Comparison of ENCODE assay signal across 16 cellular contexts in the genomic region with DNA sequence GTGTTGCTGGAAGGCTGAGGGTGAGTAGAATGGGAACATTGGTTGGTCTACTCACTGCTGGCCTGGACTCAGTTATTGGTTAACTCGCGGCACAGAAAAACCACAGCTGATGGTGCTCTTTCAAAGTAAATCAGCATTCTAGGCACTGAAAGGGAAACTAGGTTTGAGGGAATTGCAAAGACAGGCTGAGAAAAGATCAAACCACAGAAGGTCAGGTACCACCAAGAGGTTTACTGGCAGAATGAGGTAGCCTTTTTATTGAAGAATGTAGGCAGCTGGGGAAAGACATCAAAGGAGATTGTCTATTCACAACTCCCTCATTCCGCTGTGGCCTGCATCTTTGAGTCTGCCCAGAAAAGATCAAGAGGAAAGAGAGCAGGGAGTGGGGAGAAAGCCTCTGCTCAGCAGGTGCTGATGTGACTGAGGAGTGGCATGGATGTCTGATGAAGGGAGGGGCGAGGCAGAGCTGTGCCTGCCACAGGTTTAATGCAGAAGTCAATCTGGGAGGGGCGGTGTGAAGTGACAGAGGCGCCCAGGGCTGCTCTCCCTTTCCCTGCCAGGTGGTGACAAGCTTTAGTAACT.
DNase-seq lines count a peak whose midpoint lies in the region; ATAC-seq, FAIRE-seq and TF ChIP-seq lines count a peak whose summit lies in the region.
"Had no signal": no experiment of that assay in that cellular context is flagged by ENCODE, and none has a peak within 500 bp of the region (broad histone marks: within the 10 kb centered on the region; RNA-seq: fewer than 3 reads in every experiment).

No MANE protein-coding gene starts in this region.

- CTCF ChIA-PET in naive thymus-derived CD4-positive, alpha-beta T cell (lab: Charles Lee) = interaction anchor here (0.5 kb wide), 1 partner anchor 192 kb away, joined by 3 read pairs; no protein-coding TSS in a partner anchor

- intact Hi-C loops in naive thymus-derived CD4-positive, alpha-beta T cell (cut with micrococcal nuclease) = loop anchor here in 1 of 2 donors (2.0 kb wide), 1 partner anchor 22 kb away; no protein-coding TSS in a partner anchor
- intact Hi-C loops in prostate gland (cut with DNase I) = no loop called here

- peaks cover 0 to 6% (median 0%) of the 10 kb centered on the region in 5 donors for H3K27me3 Mint-ChIP-seq in naive thymus-derived CD4-positive, alpha-beta T cell
- H3K27me3 Mint-ChIP-seq: naive thymus-derived CD8-positive, alpha-beta T cell had no signal

- H3K27ac ChIP-seq in naive thymus-derived CD4-positive, alpha-beta T cell (ENCODE audit: low read depth, low read length) = no peak overlapping the region
- no peak overlapping the region for H3K27ac ChIP-seq in prostate gland
- H3K27ac ChIP-seq: 22Rv1, HL-60, skin epidermis had no signal

- WGBS in prostate gland = 63% methylated on average over 6 of the region's 6 CpGs

- TF ChIP-seq CTCF in prostate gland (IDR thresholded peaks at IDR 0.05) = no peak

- H3K36me3 Mint-ChIP-seq in naive thymus-derived CD4-positive, alpha-beta T cell = peaks cover 0 to 4% (median 0%) of the 10 kb centered on the region in 5 donors

- peak; percentile 95 for FAIRE-seq in RCC 7860 (lab: Jason Lieb, UNC)
- FAIRE-seq: H1 had no signal

- H3K4me3 Mint-ChIP-seq in naive thymus-derived CD4-positive, alpha-beta T cell = peak overlapping the region in 7 of 10 donors; percentile 2 to 42 (median 10)
- H3K4me3 Mint-ChIP-seq: naive thymus-derived CD8-positive, alpha-beta T cell had no signal

- H3K9me3 ChIP-seq in naive thymus-derived CD4-positive, alpha-beta T cell (ENCODE audit: control insufficient read depth in 2 of 3, low read length in 3 of 3) = peaks cover 0 to under 1% (median under 1%) of the 10 kb centered on the region in 3 experiments
- no peaks in the 10 kb centered on the region for H3K9me3 ChIP-seq in prostate gland

- H3K27me3 ChIP-seq in naive thymus-derived CD4-positive, alpha-beta T cell (ENCODE audit: control insufficient read depth in 2 of 2, insufficient read depth in 2 of 2, low read length in 2 of 2) = no peaks in the 10 kb centered on the region
- no peaks in the 10 kb centered on the region for H3K27me3 ChIP-seq in prostate gland (replicated peaks; ENCODE audit: insufficient read depth)

- DNase-seq in NCI-H1417 (lab: John Stamatoyannopoulos, UW) (peak in 2 of 3 experiments; percentile 2 to 30), NCI-H1417 treated with DMSO at 0.1 percent for 48 hours (lab: John Stamatoyannopoulos, UW) (no peak), RCC 7860 (ENCODE audit: low spot score) (peak; percentile 76), NAMALWA (ENCODE audit: low spot score) (no peak), prostate gland (ENCODE audit: low spot score) (no peak), NCI-H2171 treated with DMSO at 0.1 percent for 48 hours (lab: John Stamatoyannopoulos, UW) (no peak)
- DNase-seq in naive thymus-derived CD4-positive, alpha-beta T cell = peak in 1 of 9 donors; percentile 14
- DNase-seq: DMS53; erythroblast; naive thymus-derived CD8-positive, alpha-beta T cell; NCI-H187 had no signal

- H3K36me3 ChIP-seq in naive thymus-derived CD4-positive, alpha-beta T cell (ENCODE audit: control insufficient read depth in 2 of 3, insufficient read depth in 3 of 3, low read length in 3 of 3) = no peaks in the 10 kb centered on the region
- no peaks in the 10 kb centered on the region for H3K36me3 ChIP-seq in prostate gland

- no peak overlapping the region for H3K4me3 ChIP-seq in naive thymus-derived CD4-positive, alpha-beta T cell (ENCODE audit: low read length)
- H3K4me3 ChIP-seq in prostate gland = no peak overlapping the region
- H3K4me3 ChIP-seq: skin epidermis had no signal

- peak; percentile 82 for ATAC-seq in HG02798 (IDR thresholded peaks at IDR 0.05; ENCODE audit: poor library complexity, unreplicated experiment)
- peak; percentile 41 for ATAC-seq in naive thymus-derived CD4-positive, alpha-beta T cell

- peaks cover 0 to 11% (median 2%) of the 10 kb centered on the region in 11 donors for H3K9me3 Mint-ChIP-seq in naive thymus-derived CD4-positive, alpha-beta T cell

- H3K4me1 ChIP-seq in naive thymus-derived CD4-positive, alpha-beta T cell (ENCODE audit: control insufficient read depth in 2 of 2, insufficient read depth in 2 of 2, low read length in 2 of 2) = peaks cover 0 to 12% of the 10 kb centered on the region in 2 donors
- no peaks in the 10 kb centered on the region for H3K4me1 ChIP-seq in prostate gland (replicated peaks)

- peak overlapping the region in 3 of 9 donors; percentile 7 to 61 (median 15) for H3K27ac Mint-ChIP-seq in naive thymus-derived CD4-positive, alpha-beta T cell

- H3K4me1 Mint-ChIP-seq in naive thymus-derived CD4-positive, alpha-beta T cell = peaks cover 10 to 39% (median 23%) of the 10 kb centered on the region in 7 donors

- POLR2A ChIA-PET in naive thymus-derived CD4-positive, alpha-beta T cell (lab: Charles Lee) = interaction anchor here (0.7 to 1.0 kb wide), 2 partner anchors 8 to 17 kb away, joined by 3 to 5 read pairs; no protein-coding TSS in a partner anchor

- no peak for TF ChIP-seq POLR2A in prostate gland (IDR thresholded peaks at IDR 0.05)

Comparison
In these comparisons a context has a peak if more than half of its experiments do, and no peak if none do; other contexts are left out.
1. DNase-seq: peak in NCI-H1417 (2 of 3) and RCC 7860 (single experiment); none in NCI-H1417 treated with DMSO at 0.1 percent for 48 hours (single experiment), NAMALWA (single experiment), prostate gland (single experiment) and NCI-H2171 treated with DMSO at 0.1 percent for 48 hours (single experiment).